23 cellular contexts compared by ENCODE assay signal in genomic region chr11:61712911-61713310, GRCh38. TPM values are rescaled to one million over a fixed set of nuclear protein-coding genes. Genes with fewer than 3 reads are reported as not detected.
DNase-seq lines count a peak whose midpoint lies in the region; ATAC-seq, FAIRE-seq and TF ChIP-seq lines count a peak whose summit lies in the region.
"Had no signal": no experiment of that assay in that cellular context is flagged by ENCODE, and none has a peak within 500 bp of the region (broad histone marks: within the 10 kb centered on the region; RNA-seq: fewer than 3 reads in every experiment).

No MANE protein-coding gene starts in this region.

- H3K4ac ChIP-seq in H1 (replicated peaks; ENCODE audit: insufficient read length, low read depth, low read length) = no peak overlapping the region

- H3K23me2 ChIP-seq in H1 (ENCODE audit: low read depth, low read length) = no peaks in the 10 kb centered on the region; the same call in 1 of the 2 replicates

- no peak for TF ChIP-seq CTCF in K562 (IDR thresholded peaks at IDR 0.05 in 2 of 3, conservative IDR thresholded peaks at IDR 0.05 in 1 of 3; ENCODE audit: insufficient read depth in 2 of 3, low read depth in 1 of 3, low read length in 3 of 3)
- TF ChIP-seq CTCF in H1 (IDR thresholded peaks at IDR 0.05; ENCODE audit: control extremely low read depth in 1 of 3, insufficient read depth in 1 of 3, low read depth in 1 of 3, low read length in 3 of 3) = no peak
- no peak for TF ChIP-seq CTCF in neural progenitor cell (IDR thresholded peaks at IDR 0.05)
- no peak for TF ChIP-seq CTCF in GM10248 (IDR thresholded peaks at IDR 0.05; ENCODE audit: control extremely low read depth, extremely low read depth, low read depth, missing control alignments)

- no peaks in the 10 kb centered on the region for H3K9me3 Mint-ChIP-seq in neural progenitor cell
- H3K9me3 Mint-ChIP-seq: CD4-positive, alpha-beta memory T cell had no signal

- no peak for TF ChIP-seq POLR2A in K562 (conservative IDR thresholded peaks at IDR 0.05)
- TF ChIP-seq POLR2A in H1 (IDR thresholded peaks at IDR 0.05; ENCODE audit: control extremely low read depth in 1 of 2, low read depth in 2 of 2, low read length in 2 of 2) = no peak

- H3K9me1 ChIP-seq in K562 (ENCODE audit: control insufficient read depth, insufficient read depth, low read length) = no peaks in the 10 kb centered on the region

- no peak overlapping the region for H2AK5ac ChIP-seq in H1 (ENCODE audit: low read depth, low read length)

- H3K4me1 ChIP-seq in BLaER1 (peaks cover 93% of the 10 kb centered on the region), K562 (replicated peaks in 1 of 2; ENCODE audit: control insufficient read depth in 2 of 2, insufficient read depth in 2 of 2, low read length in 2 of 2) (peaks cover 0 to 10% of the 10 kb centered on the region in 2 experiments; a peak in 2 of 5 replicates), H1 (replicated peaks in 1 of 4; ENCODE audit: control insufficient read depth in 3 of 4, insufficient read depth in 4 of 4, low read length in 3 of 4) (peaks cover 0 to 30% (median 21%) of the 10 kb centered on the region in 4 experiments; a peak in 6 of 7 replicates), neural progenitor cell (peaks cover 45% of the 10 kb centered on the region), right cardiac atrium (ENCODE audit: control insufficient read depth, insufficient read depth, low read length) (peaks cover 3% of the 10 kb centered on the region)
- H3K4me1 ChIP-seq: BE2C had no signal

- H3K79me2 ChIP-seq in K562 (ENCODE audit: control insufficient read depth, insufficient read depth, low read length) (no peaks in the 10 kb centered on the region), H1 (ENCODE audit: control insufficient read depth in 1 of 2, insufficient read depth in 2 of 2, low read length in 2 of 2) (no peaks in the 10 kb centered on the region), neural progenitor cell (ENCODE audit: low read depth) (no peaks in the 10 kb centered on the region)

- no peak overlapping the region for H3K56ac ChIP-seq in H1 (replicated peaks; ENCODE audit: insufficient read length, low read depth, low read length)

- DNase-seq in K562 (ENCODE audit: extremely low read depth in 1 of 4, low spot score in 3 of 4) = no peak
- DNase-seq in H1 (ENCODE audit: low read depth in 1 of 2, low spot score in 2 of 2) = no peak
- no peak for DNase-seq in neural progenitor cell (ENCODE audit: low spot score)
- no peak for DNase-seq in NCI-H146 (lab: John Stamatoyannopoulos, UW)
- DNase-seq in right cardiac atrium = no peak
- DNase-seq in GM10248 (ENCODE audit: extremely low spot score) = no peak
- DNase-seq: 8988T; ACHN; AML-193; BE2C; C1 segment of cervical spinal cord; Calu3; CD4-positive, alpha-beta memory T cell; COR-L47; DMS53; DMS79 treated with DMSO at 0.1 percent for 48 hours; GF-D8; GOT3; H7; HCEC 1CT had no signal

- no peak overlapping the region for H4K91ac ChIP-seq in H1 (replicated peaks; ENCODE audit: insufficient read length, low read length)

- H2AFZ ChIP-seq in K562 (ENCODE audit: low read depth, low read length) = no peak overlapping the region
- H2AFZ ChIP-seq in H1 (ENCODE audit: low read length) = no peak overlapping the region
- H2AFZ ChIP-seq in neural progenitor cell (replicated peaks) = no peak overlapping the region

- POLR2A ChIA-PET in K562 (lab: Yijun Ruan, JAX) = interaction anchor here (0.7 to 1.4 kb wide), 4 partner anchors 11 to 182 kb away, joined by 3 to 4 read pairs (median 3); no protein-coding TSS in a partner anchor
- POLR2A ChIA-PET in H1 (lab: Charles Lee; ENCODE audit: partially characterized antibody) = no interaction called here
- POLR2A ChIA-PET in GM10248 (lab: Yijun Ruan, JAX) = no interaction called here

- no peak overlapping the region for H3K4me3 Mint-ChIP-seq in neural progenitor cell
- H3K4me3 Mint-ChIP-seq: CD4-positive, alpha-beta memory T cell had no signal

- H3K9me3 ChIP-seq in BLaER1 = no peaks in the 10 kb centered on the region
- no peaks in the 10 kb centered on the region for H3K9me3 ChIP-seq in K562 (replicated peaks; ENCODE audit: control insufficient read depth, insufficient read depth, low read depth, low read length)
- H3K9me3 ChIP-seq in H1 (ENCODE audit: insufficient read depth in 2 of 2, low read depth in 1 of 2, low read length in 1 of 2) = no peaks in the 10 kb centered on the region
- H3K9me3 ChIP-seq in neural progenitor cell (ENCODE audit: low read depth) = no peaks in the 10 kb centered on the region
- no peaks in the 10 kb centered on the region for H3K9me3 ChIP-seq in right cardiac atrium (ENCODE audit: control insufficient read depth, low read length)
- H3K9me3 ChIP-seq: A549, BE2C had no signal

- H3K36me3 ChIP-seq in BLaER1 (no peaks in the 10 kb centered on the region), K562 (ENCODE audit: control insufficient read depth, insufficient read depth, low read length) (no peaks in the 10 kb centered on the region), H1 (ENCODE audit: control insufficient read depth in 2 of 4, insufficient read depth in 4 of 4, low read length in 3 of 4) (no peaks in the 10 kb centered on the region), neural progenitor cell (no peaks in the 10 kb centered on the region)
- H3K36me3 ChIP-seq: BE2C had no signal

- H4K5ac ChIP-seq in H1 (ENCODE audit: insufficient read length, low read depth, low read length) = no peak overlapping the region

- in situ Hi-C loops in K562 (cut with MboI) = no loop called here

- H3K4me3 ChIP-seq in BLaER1 (no peak overlapping the region), K562 (no peak overlapping the region), H1 (ENCODE audit: extremely low read depth in 1 of 4, insufficient read depth in 2 of 4, low read depth in 3 of 4, low read length in 4 of 4) (no peak overlapping the region), neural progenitor cell (no peak overlapping the region), right cardiac atrium (ENCODE audit: low read length) (no peak overlapping the region)
- H3K4me3 ChIP-seq: A549 had no signal

- H3K27ac ChIP-seq in BLaER1 (no peak overlapping the region; the same call in 1 of the 2 replicates), K562 (ENCODE audit: extremely low read depth, low read depth, low read length) (no peak overlapping the region), H1 (ENCODE audit: low read depth, low read length) (no peak overlapping the region), neural progenitor cell (no peak overlapping the region), right cardiac atrium (ENCODE audit: low read length) (no peak overlapping the region)
- H3K27ac ChIP-seq: A549 had no signal

- H2BK5ac ChIP-seq in H1 (ENCODE audit: low read depth, low read length) = no peak overlapping the region

- H3K9ac ChIP-seq in BLaER1 (no peak overlapping the region), K562 (ENCODE audit: insufficient read depth in 1 of 2, low read depth in 2 of 2, low read length in 2 of 2) (peak overlapping the region in 1 of 2 experiments; percentile 76; a peak in 1 of 4 replicates), H1 (replicated peaks in 1 of 4; ENCODE audit: extremely low read depth in 1 of 4, low read depth in 3 of 4, low read length in 3 of 4) (no peak overlapping the region), neural progenitor cell (no peak overlapping the region)

- TF ChIP-seq EP300 in K562 (IDR thresholded peaks at IDR 0.05; ENCODE audit: low read length) (no peak), H1 (IDR thresholded peaks at IDR 0.05; ENCODE audit: borderline replicate concordance in 1 of 2, low read depth in 2 of 2, low read length in 2 of 2) (no peak)

- TF ChIP-seq RAD21 in K562 (CRISPR knock-in tag; conservative IDR thresholded peaks at IDR 0.05 in 1 of 2, IDR thresholded peaks at IDR 0.05 in 1 of 2) (no peak), H1 (IDR thresholded peaks at IDR 0.05 in 1 of 2, conservative IDR thresholded peaks at IDR 0.05 in 1 of 2; ENCODE audit: low read depth in 2 of 2, low read length in 2 of 2) (no peak)

- WGBS in K562 (ENCODE audit: insufficient coverage, low coverage, missing lambda C conversion rate) = 11% methylated on average over 6 of the region's 6 CpGs
- 94% methylated on average over 6 of the region's 6 CpGs; no CpG with 5 or more reads in 1 of the 2 experiments for WGBS in H1 (ENCODE audit: extremely low coverage in 1 of 2, insufficient coverage in 1 of 2, insufficient read length in 1 of 2, insufficient replicate concordance in 2 of 2, low coverage in 1 of 2, low lambda C conversion rate in 2 of 2, missing lambda C conversion rate in 1 of 2), 2 experiments
- WGBS in right cardiac atrium = 90% methylated on average over 6 of the region's 6 CpGs

- peaks cover 56% of the 10 kb centered on the region for H3K4me1 Mint-ChIP-seq in neural progenitor cell

- no TSS peak for BruUV-seq in K562 (replicated peaks; lab: Mats Ljungman, UMichigan)

- no peak overlapping the region for H4K8ac ChIP-seq in H1 (ENCODE audit: extremely low read depth, insufficient read depth, low read length)

- FAIRE-seq in K562 (lab: Jason Lieb, UNC) (no peak), H1 (lab: Jason Lieb, UNC) (no peak)
- FAIRE-seq: A549, GM12892 had no signal

- H3K27me3 ChIP-seq in BLaER1 (no peaks in the 10 kb centered on the region), K562 (ENCODE audit: control insufficient read depth in 2 of 2, insufficient read depth in 2 of 2, low read length in 2 of 2) (peaks cover 20 to 73% of the 10 kb centered on the region in 2 experiments; a peak in 4 of 5 replicates), H1 (replicated peaks in 1 of 4; ENCODE audit: control insufficient read depth in 3 of 4, extremely low read depth in 1 of 4, insufficient read depth in 3 of 4, low read length in 3 of 4) (no peaks in the 10 kb centered on the region), neural progenitor cell (no peaks in the 10 kb centered on the region), right cardiac atrium (ENCODE audit: control insufficient read depth, insufficient read depth) (no peaks in the 10 kb centered on the region)
- H3K27me3 ChIP-seq: BE2C had no signal

- peaks cover 7% of the 10 kb centered on the region for H3K27me3 Mint-ChIP-seq in neural progenitor cell (ENCODE audit: insufficient read depth, low read depth)
- H3K27me3 Mint-ChIP-seq: CD4-positive, alpha-beta memory T cell had no signal

- H4K20me1 ChIP-seq in BLaER1 (no peaks in the 10 kb centered on the region), K562 (replicated peaks; ENCODE audit: control insufficient read depth, insufficient read depth, low read length) (0 out of 2 replicates have a peak, but pooled peaks cover 8% of the 10 kb centered on the region), H1 (replicated peaks in 1 of 2; ENCODE audit: control insufficient read depth in 1 of 2, insufficient read depth in 2 of 2, low read length in 2 of 2) (no peaks in the 10 kb centered on the region), neural progenitor cell (ENCODE audit: low read depth) (no peaks in the 10 kb centered on the region)

- H3K23ac ChIP-seq in H1 (ENCODE audit: insufficient read length) = no peak overlapping the region

- no peak overlapping the region for H3K14ac ChIP-seq in H1 (ENCODE audit: insufficient read length)

- H3K4me2 ChIP-seq in BLaER1 = peak overlapping the region; percentile 37; the same call in 1 of the 2 replicates
- H3K4me2 ChIP-seq in K562 (ENCODE audit: insufficient read depth, low read length) = no peak overlapping the region
- H3K4me2 ChIP-seq in H1 (ENCODE audit: insufficient read depth in 1 of 2, low read depth in 2 of 2, low read length in 2 of 2) = no peak overlapping the region
- H3K4me2 ChIP-seq in neural progenitor cell = no peak overlapping the region
- H3K4me2 ChIP-seq: A549 had no signal

- no peaks in the 10 kb centered on the region for H3K79me1 ChIP-seq in H1 (ENCODE audit: low read depth, low read length)

- ATAC-seq in K562 (no peak), right cardiac atrium (no peak)
- ATAC-seq: A549 had no signal

- H3K27ac Mint-ChIP-seq in neural progenitor cell = peak overlapping the region; percentile 60

- CTCF ChIA-PET in K562 (lab: Yijun Ruan, JAX; ENCODE audit: low intra/inter-chr PET ratio) (no interaction called here), H1 (lab: Charles Lee; ENCODE audit: partially characterized antibody) (interaction anchor here (0.7 to 7.9 kb wide), 6 partner anchors 8 to 86 kb away, joined by 3 to 47 read pairs (median 4); no protein-coding TSS in a partner anchor), GM10248 (lab: Yijun Ruan, JAX) (interaction anchor here (0.9 to 1.2 kb wide), 6 partner anchors 11 to 234 kb away, joined by 3 to 4 read pairs (median 3); no protein-coding TSS in a partner anchor)

- no peak overlapping the region for H3K18ac ChIP-seq in H1 (ENCODE audit: extremely low read depth, low read length)

- H2BK20ac ChIP-seq in H1 (ENCODE audit: low read length) = no peak overlapping the region

- intact Hi-C loops in K562 (cut with micrococcal nuclease) = no loop called here
- intact Hi-C loops in right cardiac atrium (cut with DNase I) = no loop called here

- no peak overlapping the region for H2BK120ac ChIP-seq in H1 (replicated peaks; ENCODE audit: low read depth, low read length)

- H2BK15ac ChIP-seq in H1 (ENCODE audit: low read length) = no peak overlapping the region

- no peak overlapping the region for H2BK12ac ChIP-seq in H1 (ENCODE audit: low read depth, low read length)

- no peaks in the 10 kb centered on the region for H3K36me3 Mint-ChIP-seq in neural progenitor cell
- H3K36me3 Mint-ChIP-seq: CD4-positive, alpha-beta memory T cell had no signal

- H3F3A ChIP-seq in neural progenitor cell (ENCODE audit: low read depth) = peaks cover 15% of the 10 kb centered on the region

RNA-seq across cellular contexts. Expression of gene DAGLA, which starts 32.7 kb away (rescaled TPM):
- 0.16 and 1.5 TPM in 2 replicates for total RNA-seq in K562 (2011; cell fraction: chromatin; rRNA removed; ENCODE audit: low replicate concordance)
- total RNA-seq in K562 (2011; cell fraction: nucleolus; rRNA removed) = 0.66 and 0.67 TPM in 2 replicates
- total RNA-seq in K562 (2011; cell fraction: nucleoplasm; rRNA removed) = 0.22 and 0.84 TPM in 2 replicates
- total RNA-seq in K562 (2014; rRNA removed) (0.08 TPM in 1 of 2 replicates, not detected in the other), K562 (2014; rRNA removed; fragmentation: Illumina TruSeq; extraction: Trizol) (not detected in 2 replicates), K562 (2015; rRNA removed; fragmentation: Illumina TruSeq; extraction: Trizol) (0.04 TPM in 2 replicates), K562 (2021) (0.13 and 0.16 TPM in 2 replicates), neural progenitor cell (ENCODE audit: low replicate concordance) (1.1 and 4.6 TPM in 2 replicates), right cardiac atrium (1 to 10 TPM; 4.1 to 7.2 (median 6.1) TPM)
- polyA plus RNA-seq in K562 (2011; rRNA removed) (0.07 TPM in 2 replicates), K562 (2014; fragmentation: Illumina TruSeq; extraction: Trizol) (0.04 and 0.11 TPM in 2 replicates), K562 (2014; fragmentation: Nextera tagmentation; extraction: Ambion mirVana) (not detected), K562 (2014; rRNA removed) (0.03 and 0.07 TPM in 2 replicates), H1 (2011; rRNA removed) (3.6 and 5.3 TPM in 2 replicates), right cardiac atrium (3.7 TPM)
- 0.09 and 0.22 TPM in 2 replicates for polyA plus RNA-seq in K562 (2011; cell fraction: cytosol; rRNA removed)
- polyA plus RNA-seq in K562 (2011; cell fraction: nucleus; rRNA removed) = 0.18 and 0.51 TPM in 2 replicates
- 0.09 and 0.14 TPM in 2 replicates for polyA plus RNA-seq in K562 (2012)
- polyA minus RNA-seq in K562 (2011; rRNA and poly(A)+ RNA removed) = 0.06 and 0.21 TPM in 2 replicates
- polyA minus RNA-seq in K562 (2011; cell fraction: cytosol; rRNA and poly(A)+ RNA removed) = 0.18 and 0.29 TPM in 2 replicates
- polyA minus RNA-seq in K562 (2011; cell fraction: nucleus; rRNA and poly(A)+ RNA removed) = 0.22 and 0.67 TPM in 2 replicates
- total RNA-seq in H1 (2021; fragmentation: NEBNext Ultra II Directional; extraction: Animal tissue kit (Norgen Biotek cat#: 25700)) = 6.4 and 6.6 TPM in 2 replicates
- polyA plus RNA-seq in H1 (2011; cell fraction: cytosol; rRNA removed) = 2.8 TPM
- polyA plus RNA-seq in H1 (2011; cell fraction: nucleus; rRNA removed) = 10.3 TPM
- 3.3 to 5.4 TPM (median 4.5 TPM) in 4 replicates for polyA plus RNA-seq in H1 (2012, experiment 1 of 2)
- 3.2 TPM for polyA plus RNA-seq in H1 (2012, experiment 2 of 2)
- 4.8 TPM for polyA plus RNA-seq in H1 (2013, experiment 1 of 2)
- 5.2 TPM for polyA plus RNA-seq in H1 (2013, experiment 2 of 2)
- polyA minus RNA-seq in H1 (2011; rRNA and poly(A)+ RNA removed) = 4.6 and 5.2 TPM in 2 replicates
- 3.5 TPM for polyA minus RNA-seq in H1 (2011; cell fraction: cytosol; rRNA and poly(A)+ RNA removed)
- 8.3 TPM for polyA minus RNA-seq in H1 (2011; cell fraction: nucleus; rRNA and poly(A)+ RNA removed)

RNA-seq across cellular contexts. Expression of gene MYRF, which starts 39.5 kb away (rescaled TPM):
- 95.5 and 239 TPM in 2 replicates for total RNA-seq in K562 (2011; cell fraction: chromatin; rRNA removed; ENCODE audit: low replicate concordance)
- total RNA-seq in K562 (2011; cell fraction: nucleolus; rRNA removed) = 109 and 132 TPM in 2 replicates
- total RNA-seq in K562 (2011; cell fraction: nucleoplasm; rRNA removed) = 92.2 and 107 TPM in 2 replicates
- 7.1 and 11.0 TPM in 2 replicates for total RNA-seq in K562 (2014; rRNA removed)
- total RNA-seq in K562 (2014; rRNA removed; fragmentation: Illumina TruSeq; extraction: Trizol) = 2.6 and 3.3 TPM in 2 replicates
- total RNA-seq in K562 (2015; rRNA removed; fragmentation: Illumina TruSeq; extraction: Trizol) = 4.0 and 4.1 TPM in 2 replicates
- 21.4 and 25.8 TPM in 2 replicates for total RNA-seq in K562 (2021)
- 10.4 and 16.6 TPM in 2 replicates for polyA plus RNA-seq in K562 (2011; rRNA removed)
- polyA plus RNA-seq in K562 (2011; cell fraction: cytosol; rRNA removed) = 13.6 and 26.3 TPM in 2 replicates
- 104 and 152 TPM in 2 replicates for polyA plus RNA-seq in K562 (2011; cell fraction: nucleus; rRNA removed)
- 14.8 and 25.8 TPM in 2 replicates for polyA plus RNA-seq in K562 (2012)
- polyA plus RNA-seq in K562 (2014; fragmentation: Illumina TruSeq; extraction: Trizol) = 14.7 and 17.8 TPM in 2 replicates
- polyA plus RNA-seq in K562 (2014; fragmentation: Nextera tagmentation; extraction: Ambion mirVana) = 1 to 10 TPM; 2.3 TPM
- polyA plus RNA-seq in K562 (2014; rRNA removed) = 15.6 and 17.4 TPM in 2 replicates
- polyA minus RNA-seq in K562 (2011; rRNA and poly(A)+ RNA removed) = 6.8 and 8.5 TPM in 2 replicates
- polyA minus RNA-seq in K562 (2011; cell fraction: cytosol; rRNA and poly(A)+ RNA removed) = 22.7 and 23.9 TPM in 2 replicates
- 32.4 and 34.1 TPM in 2 replicates for polyA minus RNA-seq in K562 (2011; cell fraction: nucleus; rRNA and poly(A)+ RNA removed)
- 6.0 TPM in 2 replicates for total RNA-seq in H1 (2021; fragmentation: NEBNext Ultra II Directional; extraction: Animal tissue kit (Norgen Biotek cat#: 25700))
- polyA plus RNA-seq in H1 (2011; rRNA removed) = 6.1 and 7.6 TPM in 2 replicates
- 4.4 TPM for polyA plus RNA-seq in H1 (2011; cell fraction: cytosol; rRNA removed)
- 37.7 TPM for polyA plus RNA-seq in H1 (2011; cell fraction: nucleus; rRNA removed)
- polyA plus RNA-seq in H1 (2012, experiment 1 of 2) = 3.9 to 7.2 TPM (median 6.2 TPM) in 4 replicates
- polyA plus RNA-seq in H1 (2012, experiment 2 of 2) = 3.1 TPM
- 5.1 TPM for polyA plus RNA-seq in H1 (2013, experiment 1 of 2)
- polyA plus RNA-seq in H1 (2013, experiment 2 of 2) = 4.7 TPM
- 3.0 and 4.7 TPM in 2 replicates for polyA minus RNA-seq in H1 (2011; rRNA and poly(A)+ RNA removed)
- polyA minus RNA-seq in H1 (2011; cell fraction: cytosol; rRNA and poly(A)+ RNA removed) = 3.7 TPM
- polyA minus RNA-seq in H1 (2011; cell fraction: nucleus; rRNA and poly(A)+ RNA removed) = 9.6 TPM
- 1.9 and 5.8 TPM in 2 replicates for total RNA-seq in neural progenitor cell (ENCODE audit: low replicate concordance)
- total RNA-seq in right cardiac atrium = 1 to 10 TPM in 3 of 4 donors, under 1 TPM in 1; 0.62 to 1.9 (median 1.4) TPM
- 0.70 TPM for polyA plus RNA-seq in right cardiac atrium
